Comparison of ENCODE assay signal across 9 cellular contexts in genomic region chr1:98044766-98045165, GRCh38.
DNase-seq lines count a peak whose midpoint lies in the region; ATAC-seq, FAIRE-seq and TF ChIP-seq lines count a peak whose summit lies in the region.
"Had no signal": no experiment of that assay in that cellular context is flagged by ENCODE, and none has a peak within 500 bp of the region (broad histone marks: within the 10 kb centered on the region; RNA-seq: fewer than 3 reads in every experiment).

No MANE protein-coding gene starts in this region.

- WGBS in H1 (ENCODE audit: extremely low coverage in 1 of 2, insufficient coverage in 1 of 2, insufficient read length in 1 of 2, insufficient replicate concordance in 2 of 2, low coverage in 1 of 2, low lambda C conversion rate in 2 of 2, missing lambda C conversion rate in 1 of 2), 2 experiments: 17% methylated on average over 16 of the region's 16 CpGs; no CpG with 5 or more reads in 1 of the 2 experiments
- no CpG with 5 or more reads among the region's 16 CpGs for WGBS in neuronal stem cell (ENCODE audit: extremely low coverage in 2 of 2, insufficient read length in 2 of 2, insufficient replicate concordance in 1 of 2), 2 donors

- H3K79me2 ChIP-seq in H1 (ENCODE audit: control insufficient read depth in 1 of 2, insufficient read depth in 2 of 2, low read length in 2 of 2): no peaks in the 10 kb centered on the region
- H3K79me2 ChIP-seq in PC-3 (ENCODE audit: low read length): no peaks in the 10 kb centered on the region

- peak overlapping the region; percentile 66 for H3K9ac ChIP-seq in ES-I3 (ENCODE audit: low read depth, low read length)
- H3K9ac ChIP-seq in H1 (replicated peaks in 1 of 4; ENCODE audit: extremely low read depth in 1 of 4, low read depth in 3 of 4, low read length in 3 of 4): no peak overlapping the region
- no peak overlapping the region for H3K9ac ChIP-seq in neuronal stem cell (ENCODE audit: low read depth, low read length, poor library complexity)
- no peak overlapping the region for H3K9ac ChIP-seq in PC-3 (ENCODE audit: low read length)

- H3K9me2 ChIP-seq in PC-3 (replicated peaks; ENCODE audit: low read length): no peaks in the 10 kb centered on the region

- no peak for FAIRE-seq in H1 (lab: Jason Lieb, UNC)

- no peak overlapping the region for H2BK20ac ChIP-seq in H1 (ENCODE audit: low read length)

- H3K9me3 ChIP-seq in ES-I3 (ENCODE audit: control insufficient read depth, insufficient read depth, low read length) (no peaks in the 10 kb centered on the region), SJSA1 (replicated peaks) (no peaks in the 10 kb centered on the region), H1 (ENCODE audit: insufficient read depth in 2 of 2, low read depth in 1 of 2, low read length in 1 of 2) (no peaks in the 10 kb centered on the region), neuronal stem cell (replicated peaks in 1 of 2; ENCODE audit: control insufficient read depth in 2 of 2, insufficient read depth in 1 of 2, low read depth in 1 of 2, low read length in 2 of 2) (no peaks in the 10 kb centered on the region), PC-3 (ENCODE audit: low read length) (no peaks in the 10 kb centered on the region)

- H3K79me1 ChIP-seq in H1 (ENCODE audit: low read depth, low read length) (no peaks in the 10 kb centered on the region), neuronal stem cell (ENCODE audit: low read depth, low read length) (no peaks in the 10 kb centered on the region)

- no peak overlapping the region for H2AK5ac ChIP-seq in H1 (ENCODE audit: low read depth, low read length)
- H2AK5ac ChIP-seq in neuronal stem cell (ENCODE audit: low read depth, low read length): no peak overlapping the region

- H2BK120ac ChIP-seq in H1 (replicated peaks; ENCODE audit: low read depth, low read length): no peak overlapping the region
- no peak overlapping the region for H2BK120ac ChIP-seq in neuronal stem cell (ENCODE audit: low read depth, low read length)

- DNase-seq in SJSA1 (ENCODE audit: low read depth in 1 of 2, low spot score in 2 of 2): no peak
- peak in 1 of 2 experiments; percentile 48 for DNase-seq in H1 (ENCODE audit: low read depth in 1 of 2, low spot score in 2 of 2)
- no peak for DNase-seq in neuronal stem cell (ENCODE audit: low spot score)
- no peak for DNase-seq in PC-3
- DNase-seq in stimulated activated naive CD4-positive, alpha-beta T cell treated with Interleukin-2 at 50 U/mL for 16 hours (lab: John Stamatoyannopoulos, UW): no peak
- no peak for DNase-seq in NCI-H345 (lab: John Stamatoyannopoulos, UW)
- DNase-seq: hippocampal formation, NCI-H2171 had no signal

- no peak overlapping the region for H3K56ac ChIP-seq in H1 (replicated peaks; ENCODE audit: insufficient read length, low read depth, low read length)

- no peak for TF ChIP-seq RAD21 in H1 (IDR thresholded peaks at IDR 0.05 in 1 of 2, conservative IDR thresholded peaks at IDR 0.05 in 1 of 2; ENCODE audit: low read depth in 2 of 2, low read length in 2 of 2)

- H3K4me2 ChIP-seq in H1 (ENCODE audit: insufficient read depth in 1 of 2, low read depth in 2 of 2, low read length in 2 of 2) (peak overlapping the region; percentile 85 to 96), neuronal stem cell (ENCODE audit: insufficient read depth, low read length, poor library complexity, severe bottlenecking) (peak overlapping the region; percentile 96), PC-3 (ENCODE audit: low read length) (no peak overlapping the region)

- no peak overlapping the region for H3K23ac ChIP-seq in H1 (ENCODE audit: insufficient read length)
- no peak overlapping the region for H3K23ac ChIP-seq in neuronal stem cell (ENCODE audit: low read depth, low read length, poor library complexity)

- H2BK5ac ChIP-seq in H1 (ENCODE audit: low read depth, low read length): no peak overlapping the region
- no peak overlapping the region for H2BK5ac ChIP-seq in neuronal stem cell (ENCODE audit: low read length)

- H3K4ac ChIP-seq in H1 (replicated peaks; ENCODE audit: insufficient read length, low read depth, low read length) (no peak overlapping the region), neuronal stem cell (ENCODE audit: low read length) (no peak overlapping the region)

- POLR2A ChIA-PET in H1 (lab: Charles Lee; ENCODE audit: partially characterized antibody) (no interaction called here), PC-3 (lab: Charles Lee; ENCODE audit: unreplicated experiment) (no interaction called here)

- H3K4me3 ChIP-seq in SJSA1 (peak overlapping the region; percentile 56), H1 (ENCODE audit: extremely low read depth in 1 of 4, insufficient read depth in 2 of 4, low read depth in 3 of 4, low read length in 4 of 4) (peak overlapping the region; percentile 46 to 66 (median 52)), neuronal stem cell (ENCODE audit: low read length in 2 of 2) (peak overlapping the region; percentile 63 to 67), PC-3 (ENCODE audit: low read length) (no peak overlapping the region)

- H2BK12ac ChIP-seq in H1 (ENCODE audit: low read depth, low read length) (no peak overlapping the region), neuronal stem cell (ENCODE audit: low read length) (no peak overlapping the region)

- H4K8ac ChIP-seq in H1 (ENCODE audit: extremely low read depth, insufficient read depth, low read length) (no peak overlapping the region), neuronal stem cell (ENCODE audit: low read depth, low read length) (no peak overlapping the region)

- peaks cover 9% of the 10 kb centered on the region for H3K23me2 ChIP-seq in H1 (ENCODE audit: low read depth, low read length)

- H3K18ac ChIP-seq in H1 (ENCODE audit: extremely low read depth, low read length): no peak overlapping the region
- H3K18ac ChIP-seq in neuronal stem cell (ENCODE audit: low read length): no peak overlapping the region

- H3K14ac ChIP-seq in H1 (ENCODE audit: insufficient read length): no peak overlapping the region
- H3K14ac ChIP-seq in neuronal stem cell (ENCODE audit: low read length): no peak overlapping the region

- H3K36me3 ChIP-seq in ES-I3 (ENCODE audit: insufficient read depth, low read length) (no peaks in the 10 kb centered on the region), SJSA1 (peaks cover 5% of the 10 kb centered on the region; the same call in 1 of the 2 replicates), H1 (ENCODE audit: control insufficient read depth in 2 of 4, insufficient read depth in 4 of 4, low read length in 3 of 4) (no peaks in the 10 kb centered on the region), neuronal stem cell (replicated peaks in 1 of 2; ENCODE audit: control insufficient read depth in 2 of 2, insufficient read depth in 2 of 2, low read length in 2 of 2) (no peaks in the 10 kb centered on the region), PC-3 (ENCODE audit: low read depth, low read length) (0 out of 2 replicates have a peak, but pooled peaks cover 3% of the 10 kb centered on the region)

- H4K20me1 ChIP-seq in H1 (replicated peaks in 1 of 2; ENCODE audit: control insufficient read depth in 1 of 2, insufficient read depth in 2 of 2, low read length in 2 of 2): peaks cover 3 to 5% of the 10 kb centered on the region in 2 experiments
- no peaks in the 10 kb centered on the region for H4K20me1 ChIP-seq in PC-3 (ENCODE audit: low read length)

- H3K4me1 ChIP-seq in ES-I3 (ENCODE audit: insufficient read depth, low read length) (no peaks in the 10 kb centered on the region), SJSA1 (replicated peaks) (peaks cover 14% of the 10 kb centered on the region), H1 (replicated peaks in 1 of 4; ENCODE audit: control insufficient read depth in 3 of 4, insufficient read depth in 4 of 4, low read length in 3 of 4) (peaks cover 2 to 13% (median 6%) of the 10 kb centered on the region in 4 experiments), neuronal stem cell (ENCODE audit: control insufficient read depth in 2 of 2, insufficient read depth in 1 of 2, low read depth in 1 of 2, low read length in 2 of 2) (peaks cover 6 to 9% of the 10 kb centered on the region in 2 donors), PC-3 (ENCODE audit: insufficient read depth, low read length) (no peaks in the 10 kb centered on the region)

- TF ChIP-seq CTCF in H1 (IDR thresholded peaks at IDR 0.05; ENCODE audit: control extremely low read depth in 1 of 3, insufficient read depth in 1 of 3, low read depth in 1 of 3, low read length in 3 of 3) (no peak), PC-3 (conservative IDR thresholded peaks at IDR 0.05; ENCODE audit: low read depth, low read length) (no peak)

- intact Hi-C loops in PC-3 (cut with micrococcal nuclease): no loop called here

- CTCF ChIA-PET in H1 (lab: Charles Lee; ENCODE audit: partially characterized antibody) (interaction anchor here (0.6 to 2.0 kb wide), 4 partner anchors 9 to 800 kb away, joined by 3 to 12 read pairs (median 5); no protein-coding TSS in a partner anchor), PC-3 (lab: Charles Lee) (no interaction called here)

- H4K5ac ChIP-seq in H1 (ENCODE audit: insufficient read length, low read depth, low read length): no peak overlapping the region

- no peaks in the 10 kb centered on the region for H3F3A ChIP-seq in PC-3 (ENCODE audit: low read length, unreplicated experiment)

- TF ChIP-seq EP300 in H1 (IDR thresholded peaks at IDR 0.05; ENCODE audit: borderline replicate concordance in 1 of 2, low read depth in 2 of 2, low read length in 2 of 2): no peak

- H2BK15ac ChIP-seq in H1 (ENCODE audit: low read length) (no peak overlapping the region), neuronal stem cell (ENCODE audit: low read length) (no peak overlapping the region)

- BruUV-seq in PC-3 (replicated peaks; lab: Mats Ljungman, UMichigan): no TSS peak

- no peak overlapping the region for H3K27ac ChIP-seq in SJSA1
- no peak overlapping the region for H3K27ac ChIP-seq in H1 (ENCODE audit: low read depth, low read length)
- no peak overlapping the region for H3K27ac ChIP-seq in neuronal stem cell (replicated peaks; ENCODE audit: low read length)
- no peak overlapping the region for H3K27ac ChIP-seq in PC-3 (ENCODE audit: low read length)

- no peak for TF ChIP-seq POLR2A in H1 (IDR thresholded peaks at IDR 0.05; ENCODE audit: control extremely low read depth in 1 of 2, low read depth in 2 of 2, low read length in 2 of 2)

- H4K91ac ChIP-seq in H1 (replicated peaks; ENCODE audit: insufficient read length, low read length) (no peak overlapping the region), neuronal stem cell (ENCODE audit: low read depth, low read length, poor library complexity) (no peak overlapping the region)

- no peaks in the 10 kb centered on the region for H3K27me3 ChIP-seq in SJSA1 (replicated peaks)
- H3K27me3 ChIP-seq in H1 (replicated peaks in 1 of 4; ENCODE audit: control insufficient read depth in 3 of 4, extremely low read depth in 1 of 4, insufficient read depth in 3 of 4, low read length in 3 of 4): peaks cover 30 to 65% (median 54%) of the 10 kb centered on the region in 4 experiments
- peaks cover 5 to 39% (median 33%) of the 10 kb centered on the region in 3 experiments for H3K27me3 ChIP-seq in neuronal stem cell (ENCODE audit: control insufficient read depth in 3 of 3, insufficient read depth in 3 of 3, low read depth in 1 of 3, low read length in 3 of 3)
- no peaks in the 10 kb centered on the region for H3K27me3 ChIP-seq in PC-3 (ENCODE audit: low read length)

- no peak for ATAC-seq in PC-3

- H2AFZ ChIP-seq in H1 (ENCODE audit: low read length) (peak overlapping the region; percentile 89; the same call in 1 of the 2 replicates), neuronal stem cell (ENCODE audit: low read length) (peak overlapping the region; percentile 93), PC-3 (ENCODE audit: low read length) (no peak overlapping the region)
